Comparison of ENCODE assay signal across 9 cellular contexts in genomic region chr3:39150803-39151631, GRCh38. TPM values are rescaled to one million over a fixed set of nuclear protein-coding genes. Genes with fewer than 3 reads are reported as not detected.
DNase-seq lines count a peak whose midpoint lies in the region; ATAC-seq, FAIRE-seq and TF ChIP-seq lines count a peak whose summit lies in the region.
"Had no signal": no experiment of that assay in that cellular context is flagged by ENCODE, and none has a peak within 500 bp of the region (broad histone marks: within the 10 kb centered on the region; RNA-seq: fewer than 3 reads in every experiment).

No MANE protein-coding gene starts in this region.

- peak overlapping the region; percentile 98 for H3K4me2 ChIP-seq in PC-3 (ENCODE audit: low read length)

- FAIRE-seq in GM12891 (lab: Jason Lieb, UNC), result peak; percentile 57
- FAIRE-seq: endometrium had no signal

- peaks cover 64% of the 10 kb centered on the region for H3K36me3 Mint-ChIP-seq in activated naive CD8-positive, alpha-beta T cell treated with anti-CD3 and anti-CD28 coated beads, Interleukin-2, amount 50 U/mL, for 24 hours (ENCODE audit: low read depth)

- peaks cover 60% of the 10 kb centered on the region for H4K20me1 ChIP-seq in PC-3 (ENCODE audit: low read length)

- H3K4me3 Mint-ChIP-seq in activated naive CD8-positive, alpha-beta T cell treated with anti-CD3 and anti-CD28 coated beads, Interleukin-2, amount 50 U/mL, for 24 hours, result peak overlapping the region; percentile 98

- POLR2A ChIA-PET in PC-3 (lab: Charles Lee; ENCODE audit: unreplicated experiment), result no interaction called here

- H3K27ac Mint-ChIP-seq in activated naive CD8-positive, alpha-beta T cell treated with anti-CD3 and anti-CD28 coated beads, Interleukin-2, amount 50 U/mL, for 24 hours, result peak overlapping the region; percentile 96

- ATAC-seq in PC-3, result peak; percentile 14
- ATAC-seq in activated naive CD8-positive, alpha-beta T cell treated with anti-CD3 and anti-CD28 coated beads, Interleukin-2, amount 50 U/mL, for 24 hours, result no peak
- peak; percentile 47 for ATAC-seq in omental fat pad (ENCODE audit: low FRiP score)
- peak; percentile 7 for ATAC-seq in upper lobe of right lung
- ATAC-seq in HG03045 (IDR thresholded peaks at IDR 0.05; ENCODE audit: unreplicated experiment), result no peak

- no peak for DNase-seq in GM12891 (ENCODE audit: insufficient read length, low spot score)
- peak; percentile 93 for DNase-seq in PC-3
- peak; percentile 78 for DNase-seq in activated naive CD8-positive, alpha-beta T cell treated with anti-CD3 and anti-CD28 coated beads, Interleukin-2, amount 50 U/mL, for 24 hours
- DNase-seq in head of caudate nucleus, result peak; percentile 41 to 92 (median 72)
- peak; percentile 95 for DNase-seq in omental fat pad (ENCODE audit: low spot score)
- DNase-seq in upper lobe of right lung, result peak; percentile 85
- DNase-seq in NCI-H1048 (lab: John Stamatoyannopoulos, UW), result no peak

- H3K4me1 ChIP-seq in PC-3 (ENCODE audit: insufficient read depth, low read length) (peaks cover 62% of the 10 kb centered on the region), upper lobe of right lung (peaks cover 58% of the 10 kb centered on the region)

- intact Hi-C loops in PC-3 (cut with micrococcal nuclease), result loop anchor here (1.0 kb wide), 1 partner anchor 25 kb away; no protein-coding TSS in a partner anchor
- intact Hi-C loops in head of caudate nucleus (cut with DNase I), result no loop called here
- intact Hi-C loops in upper lobe of right lung (cut with DNase I), result no loop called here

- H3K36me3 ChIP-seq in PC-3 (ENCODE audit: low read depth, low read length) (peaks cover 5% of the 10 kb centered on the region), upper lobe of right lung (peaks cover 5% of the 10 kb centered on the region)

- H3K9me3 ChIP-seq in PC-3 (ENCODE audit: low read length) (no peaks in the 10 kb centered on the region), upper lobe of right lung (no peaks in the 10 kb centered on the region)

- no peaks in the 10 kb centered on the region for H3F3A ChIP-seq in PC-3 (ENCODE audit: low read length, unreplicated experiment)

- TSS peak; percentile 61 for BruUV-seq in PC-3 (replicated peaks; lab: Mats Ljungman, UMichigan)

- no peaks in the 10 kb centered on the region for H3K9me2 ChIP-seq in PC-3 (replicated peaks; ENCODE audit: low read length)

- peak overlapping the region; percentile 82 for H3K4me3 ChIP-seq in PC-3 (ENCODE audit: low read length)
- H3K4me3 ChIP-seq in upper lobe of right lung, result peak overlapping the region; percentile 89

- H2AFZ ChIP-seq in PC-3 (ENCODE audit: low read length), result no peak overlapping the region

- H3K9ac ChIP-seq in PC-3 (ENCODE audit: low read length), result peak overlapping the region; percentile 65

- H3K27me3 ChIP-seq in PC-3 (ENCODE audit: low read length) (no peaks in the 10 kb centered on the region), upper lobe of right lung (no peaks in the 10 kb centered on the region)

- no peak for TF ChIP-seq CTCF in PC-3 (conservative IDR thresholded peaks at IDR 0.05; ENCODE audit: low read depth, low read length)
- TF ChIP-seq CTCF in omental fat pad (IDR thresholded peaks at IDR 0.05), result no peak
- TF ChIP-seq CTCF in upper lobe of right lung (IDR thresholded peaks at IDR 0.05), result no peak

- TF ChIP-seq POLR2A in GM12891 (IDR thresholded peaks at IDR 0.05; ENCODE audit: low read depth, low read length), result no peak

- peaks cover 2% of the 10 kb centered on the region for H3K27me3 Mint-ChIP-seq in activated naive CD8-positive, alpha-beta T cell treated with anti-CD3 and anti-CD28 coated beads, Interleukin-2, amount 50 U/mL, for 24 hours

- peaks cover 82% of the 10 kb centered on the region for H3K4me1 Mint-ChIP-seq in activated naive CD8-positive, alpha-beta T cell treated with anti-CD3 and anti-CD28 coated beads, Interleukin-2, amount 50 U/mL, for 24 hours

- H3K9me3 Mint-ChIP-seq in activated naive CD8-positive, alpha-beta T cell treated with anti-CD3 and anti-CD28 coated beads, Interleukin-2, amount 50 U/mL, for 24 hours, result no peaks in the 10 kb centered on the region

- CTCF ChIA-PET in PC-3 (lab: Charles Lee), result interaction anchor here (0.7 to 1.1 kb wide), 2 partner anchors 25 to 137 kb away, joined by 3 read pairs; no protein-coding TSS in a partner anchor

- peaks cover 66% of the 10 kb centered on the region for H3K79me2 ChIP-seq in PC-3 (ENCODE audit: low read length)

- H3K27ac ChIP-seq in PC-3 (ENCODE audit: low read length), result peak overlapping the region; percentile 90
- peak overlapping the region; percentile 99 for H3K27ac ChIP-seq in upper lobe of right lung

TF ChIP-seq in GM12891, 5 proteins besides CTCF, POLR2A, EP300 and RAD21:
- TF ChIP-seq TAF1 (IDR thresholded peaks at IDR 0.05; ENCODE audit: low read depth, low read length) (no peak), SPI1 (IDR thresholded peaks at IDR 0.05; ENCODE audit: low read depth, low read length) (0 out of 2 replicates have a peak, but pooled peaks have one; percentile 5)

RNA-seq across cellular contexts. Expression of gene CSRNP1, which starts 2.4 kb away (rescaled TPM):
- polyA plus RNA-seq in GM12891 (2012; ENCODE audit: low read depth, missing spikeins), result 20.2 TPM
- total RNA-seq in PC-3 (2014; rRNA removed) (72.3 and 86.9 TPM in 2 replicates), omental fat pad (100 to 1,000 TPM in 2 of 4 donors, 10 to 100 TPM in 2; 52.0 to 321 (median 90.8) TPM), upper lobe of right lung (89.3 TPM)

RNA-seq across cellular contexts. Expression of gene XIRP1, which starts 41.4 kb away (rescaled TPM):
- polyA plus RNA-seq in GM12891 (2012; ENCODE audit: low read depth, missing spikeins), result 0.14 TPM
- total RNA-seq in PC-3 (2014; rRNA removed), result not detected in 2 replicates
- total RNA-seq in omental fat pad, result 1 to 10 TPM in 1 of 4 donors, under 1 TPM in 1, not detected in 2; 0.65 to 2.0 TPM
- total RNA-seq in upper lobe of right lung, result not detected

RNA-seq across cellular contexts. Expression of gene TTC21A, which starts 43.5 kb away (rescaled TPM):
- polyA plus RNA-seq in GM12891 (2012; ENCODE audit: low read depth, missing spikeins), result 1.9 TPM
- total RNA-seq in PC-3 (2014; rRNA removed) (1.2 TPM in 2 replicates), omental fat pad (1 to 10 TPM; 2.6 to 9.9 (median 2.9) TPM), upper lobe of right lung (11.6 TPM)

RNA-seq across cellular contexts. Expression of gene GORASP1, which starts 43.6 kb away (rescaled TPM):
- polyA plus RNA-seq in GM12891 (2012; ENCODE audit: low read depth, missing spikeins), result 18.7 TPM
- 47.4 and 58.9 TPM in 2 replicates for total RNA-seq in PC-3 (2014; rRNA removed)
- 10 to 100 TPM; 38.7 to 56.4 (median 51.0) TPM for total RNA-seq in omental fat pad
- 86.9 TPM for total RNA-seq in upper lobe of right lung

Comparison
In these comparisons a context has a peak if more than half of its experiments do, and no peak if none do; other contexts are left out.
1. DNase-seq: peak in PC-3 (single experiment), activated naive CD8-positive, alpha-beta T cell treated with anti-CD3 and anti-CD28 coated beads, Interleukin-2, amount 50 U/mL, for 24 hours (single experiment), head of caudate nucleus (42 of 42), omental fat pad (single experiment) and upper lobe of right lung (single experiment); none in GM12891 (single experiment) and NCI-H1048 (single experiment).
2. ATAC-seq: peak in PC-3 (single experiment), omental fat pad (single experiment) and upper lobe of right lung (single experiment); none in activated naive CD8-positive, alpha-beta T cell treated with anti-CD3 and anti-CD28 coated beads, Interleukin-2, amount 50 U/mL, for 24 hours (single experiment) and HG03045 (single experiment).